ENCODE assay signal across 15 cellular contexts in genomic region chr3:113560845-113561623, GRCh38. TPM values are rescaled to one million over a fixed set of nuclear protein-coding genes. Genes with fewer than 3 reads are reported as not detected.
DNase-seq lines count a peak whose midpoint lies in the region; ATAC-seq, FAIRE-seq and TF ChIP-seq lines count a peak whose summit lies in the region.
"Had no signal": no experiment of that assay in that cellular context is flagged by ENCODE, and none has a peak within 500 bp of the region (broad histone marks: within the 10 kb centered on the region; RNA-seq: fewer than 3 reads in every experiment).

No MANE protein-coding gene starts in this region.

- H3K27ac ChIP-seq in A549 (no peak overlapping the region), tibial artery (no peak overlapping the region)
- H3K27ac ChIP-seq: ascending aorta, KMS-11 had no signal

- no peak overlapping the region for H3K4me3 Mint-ChIP-seq in activated T-helper 17 cell treated with anti-CD3 and anti-CD28 coated beads, Interleukin-2, amount 50 U/mL, for 72 hours
- H3K4me3 Mint-ChIP-seq: activated T-cell treated with anti-CD3 and anti-CD28 coated beads, Interleukin-2, amount 50 U/mL, for 24 hours had no signal

- no peak for TF ChIP-seq EP300 in A549 (IDR thresholded peaks at IDR 0.05)

- TF ChIP-seq POLR2A in A549 (IDR thresholded peaks at IDR 0.05; ENCODE audit: low read length), result no peak

- H3K4me2 ChIP-seq in A549, result peak overlapping the region; percentile 12; the same call in 2 of the 3 replicates
- H3K4me2 ChIP-seq: KMS-11 had no signal

- H3K4me3 ChIP-seq in A549, result no peak overlapping the region
- no peak overlapping the region for H3K4me3 ChIP-seq in H7 (ENCODE audit: insufficient read depth, low read depth, low read length)
- no peak overlapping the region for H3K4me3 ChIP-seq in tibial artery
- H3K4me3 ChIP-seq: ascending aorta had no signal

- TF ChIP-seq CTCF in A549 (IDR thresholded peaks at IDR 0.05) (no peak), tibial artery (IDR thresholded peaks at IDR 0.05) (no peak)

- H3K9me3 ChIP-seq in A549, result no peaks in the 10 kb centered on the region
- no peaks in the 10 kb centered on the region for H3K9me3 ChIP-seq in tibial artery
- H3K9me3 ChIP-seq: ascending aorta had no signal

- peaks cover 15% of the 10 kb centered on the region for H3K4me1 Mint-ChIP-seq in activated T-helper 17 cell treated with anti-CD3 and anti-CD28 coated beads, Interleukin-2, amount 50 U/mL, for 72 hours

- peak overlapping the region; percentile 69 for H3K27ac Mint-ChIP-seq in activated T-helper 17 cell treated with anti-CD3 and anti-CD28 coated beads, Interleukin-2, amount 50 U/mL, for 72 hours
- H3K27ac Mint-ChIP-seq: activated T-cell treated with anti-CD3 and anti-CD28 coated beads, Interleukin-2, amount 50 U/mL, for 24 hours had no signal

- H3K36me3 Mint-ChIP-seq in activated T-helper 17 cell treated with anti-CD3 and anti-CD28 coated beads, Interleukin-2, amount 50 U/mL, for 72 hours (ENCODE audit: low read depth), result no peaks in the 10 kb centered on the region

- H3K27me3 ChIP-seq in H7 (ENCODE audit: control insufficient read depth, insufficient read depth, low read length) (no peaks in the 10 kb centered on the region), tibial artery (no peaks in the 10 kb centered on the region)
- H3K27me3 ChIP-seq: ascending aorta had no signal

- no peak for TF ChIP-seq RAD21 in A549 (conservative IDR thresholded peaks at IDR 0.05 in 1 of 2, IDR thresholded peaks at IDR 0.05 in 1 of 2)

- ATAC-seq in A549, result no peak
- ATAC-seq in activated T-helper 17 cell treated with anti-CD3 and anti-CD28 coated beads, Interleukin-2, amount 50 U/mL, for 72 hours (replicated peaks), result no peak
- ATAC-seq in GM19455 (IDR thresholded peaks at IDR 0.05; ENCODE audit: unreplicated experiment), result no peak
- ATAC-seq: right cardiac atrium had no signal

- CTCF ChIA-PET in A549 (lab: Yijun Ruan, JAX), result interaction anchor here (0.8 to 5.3 kb wide), 6 partner anchors 17 to 69 kb away, joined by 3 to 20 read pairs (median 4); no protein-coding TSS in a partner anchor

- FAIRE-seq in A549 (lab: Jason Lieb, UNC), result no peak

- DNase-seq in A549 (ENCODE audit: low read depth in 1 of 2, low spot score in 1 of 2) (peak in 1 of 2 experiments; percentile 51), ELR (ENCODE audit: low read depth) (peak; percentile 61), glomerular endothelial cell (ENCODE audit: extremely low read depth, low read depth, low spot score) (peak; percentile 72), H7 (no peak), tibial artery (no peak), midbrain (lab: John Stamatoyannopoulos, UW) (no peak)
- DNase-seq: activated T-cell treated with anti-CD3 and anti-CD28 coated beads, Interleukin-2, amount 50 U/mL, for 24 hours; GF-D8; hypothalamus; right cardiac atrium had no signal

- intact Hi-C loops in tibial artery (cut with DNase I; ENCODE audit: low total_unique reads), result no loop called here

- no peaks in the 10 kb centered on the region for H3K27me3 Mint-ChIP-seq in activated T-helper 17 cell treated with anti-CD3 and anti-CD28 coated beads, Interleukin-2, amount 50 U/mL, for 72 hours
- H3K27me3 Mint-ChIP-seq: activated T-cell treated with anti-CD3 and anti-CD28 coated beads, Interleukin-2, amount 50 U/mL, for 24 hours had no signal

- no peaks in the 10 kb centered on the region for H3K36me3 ChIP-seq in H7 (replicated peaks; ENCODE audit: control insufficient read depth, insufficient read depth, low read length)
- no peaks in the 10 kb centered on the region for H3K36me3 ChIP-seq in tibial artery
- H3K36me3 ChIP-seq: ascending aorta had no signal

- POLR2A ChIA-PET in A549 (lab: Yijun Ruan, JAX), result no interaction called here

- WGBS in A549 (ENCODE audit: missing lambda C conversion rate), result 75% methylated on average over 4 of the region's 4 CpGs

- H3K9me3 Mint-ChIP-seq in activated T-helper 17 cell treated with anti-CD3 and anti-CD28 coated beads, Interleukin-2, amount 50 U/mL, for 72 hours, result no peaks in the 10 kb centered on the region
- H3K9me3 Mint-ChIP-seq: activated T-cell treated with anti-CD3 and anti-CD28 coated beads, Interleukin-2, amount 50 U/mL, for 24 hours had no signal

- H3K4me1 ChIP-seq in A549, result peaks cover 38% of the 10 kb centered on the region
- H3K4me1 ChIP-seq in tibial artery, result no peaks in the 10 kb centered on the region
- H3K4me1 ChIP-seq: ascending aorta had no signal

TF ChIP-seq in A549, 52 proteins besides CTCF, POLR2A, EP300 and RAD21:
- TF ChIP-seq CHD4 (IDR thresholded peaks at IDR 0.05; ENCODE audit: borderline replicate concordance) (no peak), CEBPB (IDR thresholded peaks at IDR 0.05) (peak; percentile 7 to 58; a peak in 2 of 4 replicates)

RNA-seq across cellular contexts. Expression of gene SIDT1, which starts 28.7 kb away (rescaled TPM):
- 7.5 and 8.4 TPM in 2 replicates for polyA plus RNA-seq in A549 (2011; rRNA removed)
- 3.5 and 3.8 TPM in 2 replicates for polyA plus RNA-seq in A549 (2012; cell fraction: cytosol; rRNA removed)
- 9.6 and 13.9 TPM in 2 replicates for polyA plus RNA-seq in A549 (2012; cell fraction: nucleus; rRNA removed)
- 0.25 to 0.43 TPM (median 0.25 TPM) in 3 replicates for polyA plus RNA-seq in A549 (2017; fragmentation: RNase III; extraction: RNeasy Plus Mini Kit Qiagen cat#74134 plus additional on column Dnase treatment)
- 17.8 and 18.3 TPM in 2 replicates for polyA minus RNA-seq in A549 (2011; rRNA and poly(A)+ RNA removed)
- 10 to 100 TPM; 17.0 to 20.8 TPM for total RNA-seq in activated T-helper 17 cell treated with anti-CD3 and anti-CD28 coated beads, Interleukin-2, amount 50 U/mL, for 72 hours
- total RNA-seq in glomerular endothelial cell, result 0.99 TPM in 1 of 2 replicates, not detected in the other
- total RNA-seq in H7 (2014; rRNA removed; shearing (Covaris generic)), result not detected in 2 replicates
- total RNA-seq: ascending aorta had no signal
- polyA plus RNA-seq: BJ had no signal

RNA-seq across cellular contexts. Expression of gene SPICE1, which starts 46.1 kb away (rescaled TPM):
- 13.2 and 16.1 TPM in 2 replicates for polyA plus RNA-seq in A549 (2011; rRNA removed)
- polyA plus RNA-seq in A549 (2012; cell fraction: cytosol; rRNA removed), result 3.0 and 3.8 TPM in 2 replicates
- 2.8 and 3.6 TPM in 2 replicates for polyA plus RNA-seq in A549 (2012; cell fraction: nucleus; rRNA removed)
- 5.2 to 6.0 TPM (median 6.0 TPM) in 3 replicates for polyA plus RNA-seq in A549 (2017; fragmentation: RNase III; extraction: RNeasy Plus Mini Kit Qiagen cat#74134 plus additional on column Dnase treatment)
- polyA minus RNA-seq in A549 (2011; rRNA and poly(A)+ RNA removed), result 11.6 and 12.0 TPM in 2 replicates
- total RNA-seq in activated T-helper 17 cell treated with anti-CD3 and anti-CD28 coated beads, Interleukin-2, amount 50 U/mL, for 72 hours, result 10 to 100 TPM; 24.7 to 56.8 TPM
- total RNA-seq in glomerular endothelial cell, result 6.1 and 8.8 TPM in 2 replicates
- total RNA-seq in H7 (2014; rRNA removed; shearing (Covaris generic)), result 11.2 and 13.0 TPM in 2 replicates

Comparison
In these comparisons a context has a peak if more than half of its experiments do, and no peak if none do; other contexts are left out.
1. DNase-seq: peak in ELR (single experiment) and glomerular endothelial cell (single experiment); none in H7 (single experiment), tibial artery (0 of 2) and midbrain (single experiment).